ENCODE assay signal across 27 cellular contexts in genomic region chr20:57988828-57989227, GRCh38.
A peak's percentile ranks its signal among the peaks of the same experiment; 100 is the strongest.
DNase-seq lines count a peak whose midpoint lies in the region; ATAC-seq, FAIRE-seq and TF ChIP-seq lines count a peak whose summit lies in the region.
"Had no signal": no experiment of that assay in that cellular context is flagged by ENCODE, and none has a peak within 500 bp of the region (broad histone marks: within the 10 kb centered on the region; RNA-seq: fewer than 3 reads in every experiment).

No MANE protein-coding gene starts in this region.

- H3K27ac ChIP-seq in hepatocyte: no peak overlapping the region
- H3K27ac ChIP-seq: BLaER1 had no signal

- DNase-seq in HTR-8/SVneo (ENCODE audit: insufficient read length, low spot score) (no peak), kidney tubule cell (ENCODE audit: low spot score) (peak; percentile 40), posterior vena cava (ENCODE audit: low spot score) (peak; percentile 20), hepatocyte (ENCODE audit: low spot score) (no peak), NCI-H128 (lab: John Stamatoyannopoulos, UW; ENCODE audit: unreplicated experiment) (no peak)
- DNase-seq: 8988T; ACHN; BE2C; C1 segment of cervical spinal cord; CD4-positive, alpha-beta memory T cell; CD4-positive, CD25-positive, alpha-beta regulatory T cell; CD8-positive, alpha-beta memory T cell; COR-L47; DMS 273 treated with DMSO at 0.1 percent for 48 hours; DMS153; DMS53; DMS79; DND-41; EL; GDM1 had no signal

- no peak for ATAC-seq in HG03139 (IDR thresholded peaks at IDR 0.05; ENCODE audit: unreplicated experiment)
- ATAC-seq: GM12878 had no signal

- no peak overlapping the region for H2AFZ ChIP-seq in hepatocyte

- H3K36me3 ChIP-seq in hepatocyte (replicated peaks; ENCODE audit: insufficient read depth, low read depth): no peaks in the 10 kb centered on the region
- H3K36me3 ChIP-seq: BE2C, BLaER1 had no signal

- H4K20me1 ChIP-seq in hepatocyte (ENCODE audit: insufficient read depth, poor library complexity, severe bottlenecking): no peaks in the 10 kb centered on the region
- H4K20me1 ChIP-seq: BLaER1 had no signal

- peaks cover 3% of the 10 kb centered on the region for H3K27me3 ChIP-seq in hepatocyte
- H3K27me3 ChIP-seq: BE2C, BLaER1 had no signal

- intact Hi-C loops in posterior vena cava (cut with DNase I): no loop called here

- H3K9me3 ChIP-seq in hepatocyte (ENCODE audit: low read depth): no peaks in the 10 kb centered on the region
- H3K9me3 ChIP-seq: BE2C, BLaER1 had no signal

- H3K9me2 ChIP-seq in hepatocyte (replicated peaks; ENCODE audit: insufficient read depth): no peaks in the 10 kb centered on the region

- H3K4me1 ChIP-seq in hepatocyte (ENCODE audit: insufficient read depth): peaks cover 4% of the 10 kb centered on the region

- no peak for TF ChIP-seq CTCF in hepatocyte (IDR thresholded peaks at IDR 0.05; ENCODE audit: poor library complexity)

- WGBS in hepatocyte (ENCODE audit: low lambda C conversion rate, missing lambda C conversion rate): 85% methylated on average over 9 of the region's 9 CpGs

- H3K4me3 ChIP-seq in hepatocyte: no peak overlapping the region
- H3K4me3 ChIP-seq: BLaER1, GM12878 had no signal

- no peak overlapping the region for H3K4me2 ChIP-seq in hepatocyte
- H3K4me2 ChIP-seq: BLaER1 had no signal

- peak; percentile 81 for FAIRE-seq in HTR-8/SVneo (lab: Jason Lieb, UNC)
- FAIRE-seq: A204.1, GM12878, GM12892, GM18507, GM19239 had no signal

- no peaks in the 10 kb centered on the region for H3K79me2 ChIP-seq in hepatocyte

Comparison
In these comparisons a context has a peak if more than half of its experiments do, and no peak if none do; other contexts are left out.
1. DNase-seq: peak in kidney tubule cell (single experiment) and posterior vena cava (single experiment); none in HTR-8/SVneo (single experiment), hepatocyte (single experiment) and NCI-H128 (single experiment).